19 cellular contexts compared by ENCODE assay signal in the genomic region with DNA sequence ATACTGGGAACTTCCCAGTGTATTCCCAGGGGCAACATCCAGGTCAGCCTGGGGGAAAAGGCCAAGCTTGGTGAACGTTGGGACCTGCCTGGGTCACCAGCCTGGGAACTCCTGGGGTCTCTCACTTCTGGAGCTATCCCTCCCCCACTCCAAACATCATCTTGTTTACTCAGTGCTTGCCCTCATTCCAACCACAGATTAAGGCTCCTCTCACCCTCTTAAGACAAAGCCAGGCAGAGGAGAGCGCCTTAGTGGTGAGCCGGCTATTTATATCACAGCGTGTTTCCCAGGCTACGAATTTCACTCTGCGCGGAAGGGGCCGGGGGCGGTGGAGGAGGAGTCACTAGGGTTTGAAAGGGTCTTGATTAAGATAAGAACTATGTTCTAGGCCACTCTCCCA. TPM values are rescaled to one million over a fixed set of nuclear protein-coding genes. Genes with fewer than 3 reads are reported as not detected.
DNase-seq lines count a peak whose midpoint lies in the region; FAIRE-seq and TF ChIP-seq lines count a peak whose summit lies in the region.
"Had no signal": no experiment of that assay in that cellular context is flagged by ENCODE, and none has a peak within 500 bp of the region (broad histone marks: within the 10 kb centered on the region; RNA-seq: fewer than 3 reads in every experiment).

No MANE protein-coding gene starts in this region.

- H3K4me3 Mint-ChIP-seq in chondrocyte (ENCODE audit: unreplicated experiment): no peak overlapping the region
- H3K4me3 Mint-ChIP-seq in mesothelial cell of epicardium: no peak overlapping the region
- H3K4me3 Mint-ChIP-seq: stimulated activated naive CD8-positive, alpha-beta T cell treated with anti-CD3 and anti-CD28 coated beads, Interleukin-15, amount 100 ng/mL, for 72 hours; T-helper 17 cell had no signal

- H3K4me1 Mint-ChIP-seq in chondrocyte (ENCODE audit: low read depth) (peaks cover 11% of the 10 kb centered on the region), mesothelial cell of epicardium (no peaks in the 10 kb centered on the region)

- H3K9me3 Mint-ChIP-seq in chondrocyte (ENCODE audit: low read depth) (peaks cover 14% of the 10 kb centered on the region), mesothelial cell of epicardium (peaks cover 9% of the 10 kb centered on the region)

- H3K9me3 ChIP-seq in ascending aorta: no peaks in the 10 kb centered on the region
- H3K9me3 ChIP-seq: right lobe of liver had no signal

- no peaks in the 10 kb centered on the region for H3K4me1 ChIP-seq in ascending aorta
- H3K4me1 ChIP-seq: right lobe of liver had no signal

- H3K27me3 Mint-ChIP-seq in chondrocyte (ENCODE audit: low read depth): no peaks in the 10 kb centered on the region
- H3K27me3 Mint-ChIP-seq in mesothelial cell of epicardium (ENCODE audit: low read depth): peaks cover 2% of the 10 kb centered on the region
- H3K27me3 Mint-ChIP-seq: stimulated activated naive CD8-positive, alpha-beta T cell treated with anti-CD3 and anti-CD28 coated beads, Interleukin-15, amount 100 ng/mL, for 72 hours had no signal

- no peak overlapping the region for H3K4me3 ChIP-seq in ascending aorta
- H3K4me3 ChIP-seq: right lobe of liver had no signal

- no peak for FAIRE-seq in HTR-8/SVneo (lab: Jason Lieb, UNC)
- FAIRE-seq: RCC 7860 had no signal

- no peaks in the 10 kb centered on the region for H3K27me3 ChIP-seq in ascending aorta
- H3K27me3 ChIP-seq: right lobe of liver had no signal

- TF ChIP-seq CTCF in chondrocyte (IDR thresholded peaks at IDR 0.05): no peak
- TF ChIP-seq CTCF in mesothelial cell of epicardium (IDR thresholded peaks at IDR 0.05; ENCODE audit: unreplicated experiment): no peak
- TF ChIP-seq CTCF in ascending aorta (IDR thresholded peaks at IDR 0.05): no peak

- DNase-seq in DMS79 (lab: John Stamatoyannopoulos, UW): peak; percentile 85
- peak; percentile 16 for DNase-seq in NCI-H1092 treated with DMSO at 0.1 percent for 48 hours (lab: John Stamatoyannopoulos, UW)
- DNase-seq in chondrocyte (ENCODE audit: low spot score): peak; percentile 53
- no peak for DNase-seq in mesothelial cell of epicardium (ENCODE audit: low spot score in 2 of 2, unreplicated experiment in 2 of 2)
- no peak for DNase-seq in SIG-M5 treated with dmso at 0.1 percent for 504 hours (lab: John Stamatoyannopoulos, UW; ENCODE audit: unreplicated experiment)
- no peak for DNase-seq in activated naive CD4-positive, alpha-beta T cell treated with Interleukin-2 at 50 U/mL for 16 hours
- DNase-seq in HTR-8/SVneo (ENCODE audit: insufficient read length, low spot score): no peak
- no peak for DNase-seq in ascending aorta (ENCODE audit: low spot score in 2 of 2)
- DNase-seq: activated CD4-positive, alpha-beta T cell treated with anti-CD3 and anti-CD28 coated beads, Interleukin-2, amount 50 U/mL, for 1 hour; DND-41; erythroblast; NCI-H510A; right lobe of liver; stimulated activated naive CD8-positive, alpha-beta T cell treated with anti-CD3 and anti-CD28 coated beads, Interleukin-15, amount 100 ng/mL, for 72 hours; T-helper 17 cell had no signal

- intact Hi-C loops in ascending aorta (cut with DNase I): no loop called here

- H3K36me3 ChIP-seq in ascending aorta: no peaks in the 10 kb centered on the region
- H3K36me3 ChIP-seq: right lobe of liver had no signal

- no peak overlapping the region for H3K27ac Mint-ChIP-seq in chondrocyte (ENCODE audit: unreplicated experiment)
- H3K27ac Mint-ChIP-seq in mesothelial cell of epicardium: peak overlapping the region; percentile 37
- H3K27ac Mint-ChIP-seq: activated T-helper 2 cell treated with anti-CD3 and anti-CD28 coated beads, Interferon-gamma antibody, Interleukin-2, Interleukin-4, amounts not matched to agents 10 μg/mL and 5 μg/mL and 100 μg/mL, durations not matched to agents 14 hours and 24 hours and 36 hours; T-helper 17 cell had no signal

- H3K36me3 Mint-ChIP-seq in chondrocyte (ENCODE audit: low read depth): peaks cover 3% of the 10 kb centered on the region
- no peaks in the 10 kb centered on the region for H3K36me3 Mint-ChIP-seq in mesothelial cell of epicardium

- H3K27ac ChIP-seq in ascending aorta: no peak overlapping the region
- H3K27ac ChIP-seq: HL-60, right lobe of liver had no signal

RNA-seq across cellular contexts. Expression of a gene that starts 12.1 kb away (rescaled TPM):
- total RNA-seq in chondrocyte: not detected in 3 replicates
- total RNA-seq in mesothelial cell of epicardium: 0.11 to 0.16 TPM (median 0.11 TPM) in 3 replicates
- total RNA-seq in ascending aorta: 0.11 TPM
- total RNA-seq: activated T-helper 2 cell treated with anti-CD3 and anti-CD28 coated beads, Interferon-gamma antibody, Interleukin-2, Interleukin-4, amounts not matched to agents 10 μg/mL and 5 μg/mL and 100 μg/mL, durations not matched to agents 14 hours and 24 hours and 36 hours; MCF 10A; T-helper 17 cell had no signal

RNA-seq across cellular contexts. Expression of a gene that starts 35.6 kb away (rescaled TPM):
- total RNA-seq in chondrocyte (17.5 to 19.3 TPM (median 18.4 TPM) in 3 replicates), mesothelial cell of epicardium (19.5 to 21.2 TPM (median 20.3 TPM) in 3 replicates), ascending aorta (50.8 TPM)

Comparison
In these comparisons a context has a peak if more than half of its experiments do, and no peak if none do; other contexts are left out.
1. DNase-seq: peak in DMS79 (single experiment), NCI-H1092 treated with DMSO at 0.1 percent for 48 hours (single experiment) and chondrocyte (single experiment); none in mesothelial cell of epicardium (0 of 2), SIG-M5 treated with dmso at 0.1 percent for 504 hours (single experiment), activated naive CD4-positive, alpha-beta T cell treated with Interleukin-2 at 50 U/mL for 16 hours (single experiment), HTR-8/SVneo (single experiment) and ascending aorta (0 of 2).